ENCODE assay signal across 28 cellular contexts in genomic region chr3:126262227-126262626, GRCh38.
"Had no signal": no experiment of that assay in that cellular context is flagged by ENCODE, and none has a peak within 500 bp of the region (broad histone marks: within the 10 kb centered on the region; RNA-seq: fewer than 3 reads in every experiment).

No MANE protein-coding gene starts in this region.

- H3K27ac Mint-ChIP-seq: nephron; progenitor cell of endocrine pancreas; stimulated activated effector memory CD8-positive, alpha-beta T cell treated with anti-CD3 and anti-CD28 coated beads, Interleukin-12 subunit alpha, Interleukin-12 subunit beta, amount 100 ng/mL, for 72 hours; stimulated activated naive CD8-positive, alpha-beta T cell treated with anti-CD3 and anti-CD28 coated beads, Interleukin-15, Interleukin-2, amounts not matched to agents 100 ng/mL and 50 ng/mL, for 24 hours; type B pancreatic cell had no signal

- H3K27me3 ChIP-seq: ovary, sigmoid colon, tibial nerve, uterus had no signal

- H3K9me3 Mint-ChIP-seq: naive thymus-derived CD8-positive, alpha-beta T cell; nephron; neural crest cell; stimulated activated effector memory CD8-positive, alpha-beta T cell treated with anti-CD3 and anti-CD28 coated beads, Interleukin-12 subunit alpha, Interleukin-12 subunit beta, amount 100 ng/mL, for 72 hours; stimulated activated naive CD8-positive, alpha-beta T cell treated with anti-CD3 and anti-CD28 coated beads, Interleukin-15, Interleukin-2, amounts not matched to agents 100 ng/mL and 50 ng/mL, for 24 hours; type B pancreatic cell had no signal

- DNase-seq: hippocampal formation; left colon; left lung; lower lobe of right lung; mammary epithelial cell; mesenchymal stem cell; naive thymus-derived CD8-positive, alpha-beta T cell; occipital lobe; ovary; retina; right cardiac atrium; sigmoid colon; small intestine; spleen; stimulated activated CD4-positive, alpha-beta T cell treated with anti-CD3 and anti-CD28 coated beads, Interleukin-4, amount 100 ng/mL, for 24 hours; stimulated activated naive CD4-positive, alpha-beta T cell; uterus had no signal

- FAIRE-seq: keratinocyte, small intestine had no signal

- H3K36me3 Mint-ChIP-seq: naive thymus-derived CD8-positive, alpha-beta T cell; stimulated activated effector memory CD8-positive, alpha-beta T cell treated with anti-CD3 and anti-CD28 coated beads, Interleukin-12 subunit alpha, Interleukin-12 subunit beta, amount 100 ng/mL, for 72 hours; type B pancreatic cell had no signal

- H3K4me3 ChIP-seq: left lung, lower lobe of right lung, ovary, sigmoid colon, spleen, suprapubic skin, thoracic aorta, tibial nerve, uterus had no signal

- H3K4me3 Mint-ChIP-seq: naive thymus-derived CD8-positive, alpha-beta T cell; nephron; neural crest cell; stimulated activated effector memory CD8-positive, alpha-beta T cell treated with anti-CD3 and anti-CD28 coated beads, Interleukin-12 subunit alpha, Interleukin-12 subunit beta, amount 100 ng/mL, for 72 hours; stimulated activated naive CD8-positive, alpha-beta T cell treated with anti-CD3 and anti-CD28 coated beads, Interleukin-15, Interleukin-2, amounts not matched to agents 100 ng/mL and 50 ng/mL, for 24 hours; type B pancreatic cell had no signal

- ATAC-seq: left colon; left lung; lower lobe of right lung; naive thymus-derived CD8-positive, alpha-beta T cell; right cardiac atrium; stimulated activated effector memory CD8-positive, alpha-beta T cell treated with anti-CD3 and anti-CD28 coated beads, Interleukin-12 subunit alpha, Interleukin-12 subunit beta, amount 100 ng/mL, for 72 hours had no signal

- H3K4me1 ChIP-seq: uterus had no signal

- H3K36me3 ChIP-seq: left lung, lower lobe of right lung, neutrophil, ovary, sigmoid colon, spleen, suprapubic skin, thoracic aorta, tibial nerve, uterus had no signal

- H3K9me3 ChIP-seq: left lung, lower lobe of right lung, neutrophil, ovary, sigmoid colon, spleen, suprapubic skin, thoracic aorta, uterus had no signal

- H3K27ac ChIP-seq: left lung, neutrophil, ovary, spleen, suprapubic skin had no signal
